Comparison of ENCODE assay signal across 3 cellular contexts in genomic region chr1:208351838-208352237, GRCh38.
TF ChIP-seq lines count a peak whose summit lies in the region.

No MANE protein-coding gene starts in this region.

TF ChIP-seq in HepG2, 621 proteins besides CTCF, POLR2A, EP300 and RAD21 (continued from another document):
- TF ChIP-seq ATF7 (IDR thresholded peaks at IDR 0.05): peak; percentile 31; the same call in 1 of the 2 replicates
- no peak for TF ChIP-seq ATF7 (CRISPR knock-in tag; IDR thresholded peaks at IDR 0.05)

TF ChIP-seq in SK-N-SH, 30 proteins besides CTCF, POLR2A, EP300 and RAD21:
- TF ChIP-seq PBX3 (IDR thresholded peaks at IDR 0.05) (no peak), ZBTB33 (IDR thresholded peaks at IDR 0.05; ENCODE audit: borderline replicate concordance, low read depth) (no peak), YY1 (IDR thresholded peaks at IDR 0.05; ENCODE audit: low read depth) (no peak), GATA2 (CRISPR knock-in tag; IDR thresholded peaks at IDR 0.05) (peak; percentile 49; the same call in 1 of the 2 replicates), IRF3 (IDR thresholded peaks at IDR 0.05; ENCODE audit: low read depth, low read length) (no peak), CHD2 (IDR thresholded peaks at IDR 0.05; ENCODE audit: low read length, partially characterized antibody) (no peak), POLR2AphosphoS5 (IDR thresholded peaks at IDR 0.05; ENCODE audit: low read depth, low read length) (no peak), FOXM1 (IDR thresholded peaks at IDR 0.05; ENCODE audit: low read depth) (no peak), ELF1 (IDR thresholded peaks at IDR 0.05) (no peak), JUND (IDR thresholded peaks at IDR 0.05) (no peak), TCF12 (IDR thresholded peaks at IDR 0.05) (peak; percentile 8; the same call in 1 of the 2 replicates), RFX5 (IDR thresholded peaks at IDR 0.05; ENCODE audit: low read length) (no peak), FOXJ3 (CRISPR knock-in tag; IDR thresholded peaks at IDR 0.05) (no peak), TEAD4 (IDR thresholded peaks at IDR 0.05; ENCODE audit: borderline replicate concordance, insufficient read depth) (no peak), USF1 (IDR thresholded peaks at IDR 0.05; ENCODE audit: borderline replicate concordance, low read depth) (no peak), SIN3A (IDR thresholded peaks at IDR 0.05; ENCODE audit: borderline replicate concordance, low read depth, low read length) (no peak), FOSL2 (IDR thresholded peaks at IDR 0.05; ENCODE audit: borderline replicate concordance, low read depth) (no peak), RCOR1 (IDR thresholded peaks at IDR 0.05; ENCODE audit: low read length) (0 out of 2 replicates have a peak, but pooled peaks have one; percentile 46)

TF ChIP-seq in K562, 482 proteins besides CTCF, POLR2A, EP300 and RAD21 (continues in another document):
- peak; percentile 92 for TF ChIP-seq ATF3 (IDR thresholded peaks at IDR 0.05)
- TF ChIP-seq ATF3 (CRISPR knock-in tag; conservative IDR thresholded peaks at IDR 0.05): no peak
- no peak for TF ChIP-seq ZNF780A (CRISPR knock-in tag; IDR thresholded peaks at IDR 0.05)
- TF ChIP-seq FOXK1 (CRISPR knock-in tag; IDR thresholded peaks at IDR 0.05; ENCODE audit: borderline replicate concordance): no peak
- TF ChIP-seq BDP1 (IDR thresholded peaks at IDR 0.05; ENCODE audit: insufficient read depth, insufficient read length): no peak
- no peak for TF ChIP-seq ZNF280B (CRISPR knock-in tag; IDR thresholded peaks at IDR 0.05)
- TF ChIP-seq CEBPG (CRISPR knock-in tag; IDR thresholded peaks at IDR 0.05): no peak
- TF ChIP-seq CEBPG (tag; conservative IDR thresholded peaks at IDR 0.05 in 1 of 2, IDR thresholded peaks at IDR 0.05 in 1 of 2): no peak
- TF ChIP-seq DACH1 (IDR thresholded peaks at IDR 0.05; ENCODE audit: partially characterized antibody): no peak
- TF ChIP-seq HDGF (IDR thresholded peaks at IDR 0.05): no peak
- no peak for TF ChIP-seq TRIM24 (IDR thresholded peaks at IDR 0.05)
- TF ChIP-seq USF1 (CRISPR knock-in tag; IDR thresholded peaks at IDR 0.05): no peak
- no peak for TF ChIP-seq STAG1 (CRISPR knock-in tag; IDR thresholded peaks at IDR 0.05; ENCODE audit: borderline replicate concordance)
- no peak for TF ChIP-seq ATF2 (CRISPR knock-in tag; IDR thresholded peaks at IDR 0.05)
- TF ChIP-seq TGIF2 (CRISPR knock-in tag; IDR thresholded peaks at IDR 0.05): no peak
- TF ChIP-seq SIRT6 (IDR thresholded peaks at IDR 0.05; ENCODE audit: low read depth, low read length): no peak
- no peak for TF ChIP-seq ZNF253 (CRISPR knock-in tag; conservative IDR thresholded peaks at IDR 0.05)
- no peak for TF ChIP-seq ZNF354B (CRISPR knock-in tag; IDR thresholded peaks at IDR 0.05)
- peak; percentile 67 for TF ChIP-seq TAL1 (IDR thresholded peaks at IDR 0.05)
- TF ChIP-seq CBX3 (IDR thresholded peaks at IDR 0.05; ENCODE audit: borderline replicate concordance in 1 of 2, low read length in 2 of 2): no peak
- peak; percentile 98 for TF ChIP-seq ATF7 (IDR thresholded peaks at IDR 0.05)
- TF ChIP-seq PHTF2 (CRISPR knock-in tag; IDR thresholded peaks at IDR 0.05): no peak
- TF ChIP-seq NFE2 (IDR thresholded peaks at IDR 0.05; ENCODE audit: low read depth): no peak
- TF ChIP-seq SMC3 (conservative IDR thresholded peaks at IDR 0.05; ENCODE audit: insufficient read depth, low read depth, low read length): no peak
- no peak for TF ChIP-seq ZNF431 (CRISPR knock-in tag; IDR thresholded peaks at IDR 0.05)
- no peak for TF ChIP-seq SPI1 (IDR thresholded peaks at IDR 0.05; ENCODE audit: borderline replicate concordance, low read depth, low read length)
- TF ChIP-seq ESRRB (CRISPR knock-in tag; IDR thresholded peaks at IDR 0.05; ENCODE audit: borderline replicate concordance): no peak
- TF ChIP-seq ZNF134 (CRISPR knock-in tag; conservative IDR thresholded peaks at IDR 0.05): no peak
- TF ChIP-seq CC2D1A (IDR thresholded peaks at IDR 0.05): no peak
- no peak for TF ChIP-seq FOXA3 (CRISPR knock-in tag; conservative IDR thresholded peaks at IDR 0.05 in 1 of 2, IDR thresholded peaks at IDR 0.05 in 1 of 2)
- TF ChIP-seq ZNF316 (IDR thresholded peaks at IDR 0.05): no peak
- TF ChIP-seq OTX1 (CRISPR knock-in tag; IDR thresholded peaks at IDR 0.05): no peak
- 0 out of 2 replicates have a peak, but pooled peaks have one; percentile 18 for TF ChIP-seq CXXC5 (CRISPR knock-in tag; IDR thresholded peaks at IDR 0.05)
- no peak for TF ChIP-seq ETS1 (conservative IDR thresholded peaks at IDR 0.05; ENCODE audit: control insufficient read depth, low read depth, low read length)
- TF ChIP-seq TBP (optimal IDR thresholded peaks at IDR 0.05; ENCODE audit: low read depth, low read length): no peak
- no peak for TF ChIP-seq CHD1 (IDR thresholded peaks at IDR 0.05; ENCODE audit: low read length)
- TF ChIP-seq ILK (tag; IDR thresholded peaks at IDR 0.05; ENCODE audit: borderline replicate concordance, low read depth): no peak
- TF ChIP-seq ZNF3 (CRISPR knock-in tag; IDR thresholded peaks at IDR 0.05): no peak
- no peak for TF ChIP-seq RBBP5 (IDR thresholded peaks at IDR 0.05; ENCODE audit: borderline replicate concordance, insufficient read depth, low read length, poor library complexity, severe bottlenecking)
- TF ChIP-seq THRA (IDR thresholded peaks at IDR 0.05): no peak
- TF ChIP-seq PHB (CRISPR knock-in tag; IDR thresholded peaks at IDR 0.05): no peak
- peak; percentile 70 for TF ChIP-seq CBFA2T3 (IDR thresholded peaks at IDR 0.05)
- TF ChIP-seq ZNF586 (CRISPR knock-in tag; conservative IDR thresholded peaks at IDR 0.05): no peak
- TF ChIP-seq FOXP1 (CRISPR knock-in tag; IDR thresholded peaks at IDR 0.05): no peak
- TF ChIP-seq E2F5 (CRISPR knock-in tag; IDR thresholded peaks at IDR 0.05): no peak
- no peak for TF ChIP-seq TSC22D4 (tag; IDR thresholded peaks at IDR 0.05)
- TF ChIP-seq ZBTB34 (CRISPR knock-in tag; IDR thresholded peaks at IDR 0.05): no peak
- no peak for TF ChIP-seq E2F4 (CRISPR knock-in tag; IDR thresholded peaks at IDR 0.05; ENCODE audit: low read depth)
- TF ChIP-seq XRCC3 (IDR thresholded peaks at IDR 0.05): no peak
- TF ChIP-seq SRSF7 (optimal IDR thresholded peaks at IDR 0.05; ENCODE audit: low read depth, low read length): no peak
- TF ChIP-seq FOXP4 (CRISPR knock-in tag; IDR thresholded peaks at IDR 0.05; ENCODE audit: borderline replicate concordance): no peak
